In the genomic region with DNA sequence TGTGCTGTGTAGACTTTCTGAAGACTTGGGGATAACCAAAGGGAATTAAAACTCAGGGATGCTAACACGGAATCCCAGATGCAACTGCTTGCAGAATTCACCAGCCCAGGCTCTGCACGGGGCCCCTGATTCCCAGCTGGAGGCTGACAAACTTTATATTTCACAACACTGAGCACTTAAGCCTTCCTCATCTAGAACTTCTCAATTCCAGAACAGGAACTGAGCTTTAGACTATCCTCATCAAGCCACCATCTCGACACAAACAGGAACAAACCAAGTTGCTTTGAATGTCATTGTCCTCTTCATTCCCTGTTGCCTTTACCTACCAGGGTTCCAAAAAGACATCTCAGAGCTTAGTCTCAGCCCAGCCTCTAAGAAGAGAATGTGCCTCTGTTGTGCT, we compare ENCODE assay signal across 33 cellular contexts. TPM values are rescaled to one million over a fixed set of nuclear protein-coding genes. Genes with fewer than 3 reads are reported as not detected.
DNase-seq lines count a peak whose midpoint lies in the region; ATAC-seq and TF ChIP-seq lines count a peak whose summit lies in the region.
"Had no signal": no experiment of that assay in that cellular context is flagged by ENCODE, and none has a peak within 500 bp of the region (broad histone marks: within the 10 kb centered on the region; RNA-seq: fewer than 3 reads in every experiment).

No MANE protein-coding gene starts in this region.

- no peak for TF ChIP-seq EP300 in gastroesophageal sphincter (IDR thresholded peaks at IDR 0.05)

- H3K27ac ChIP-seq in HL-60 (replicated peaks) (peak overlapping the region; percentile 55), gastroesophageal sphincter (no peak overlapping the region)
- H3K27ac ChIP-seq: BLaER1, SJSA1 had no signal

- H3K4me1 ChIP-seq in gastroesophageal sphincter, result no peaks in the 10 kb centered on the region
- H3K4me1 ChIP-seq: BLaER1, SJSA1 had no signal

- peaks cover 0 to 6% (median 0%) of the 10 kb centered on the region in 3 donors for H3K9me3 ChIP-seq in gastroesophageal sphincter
- H3K9me3 ChIP-seq: heart left ventricle, SJSA1 had no signal

- H3K27me3 ChIP-seq in HL-60 (ENCODE audit: insufficient read depth, poor library complexity, severe bottlenecking) (no peaks in the 10 kb centered on the region), gastroesophageal sphincter (no peaks in the 10 kb centered on the region)
- H3K27me3 ChIP-seq: BLaER1, heart left ventricle had no signal

- 71 to 88% methylated on average over 1 to 3 of the region's 3 CpGs for WGBS in gastroesophageal sphincter (ENCODE audit: low coverage in 1 of 2), 2 donors

- H3K36me3 ChIP-seq in gastroesophageal sphincter, result no peaks in the 10 kb centered on the region
- H3K36me3 ChIP-seq: BLaER1, heart left ventricle, SJSA1 had no signal

- TF ChIP-seq POLR2A in gastroesophageal sphincter (IDR thresholded peaks at IDR 0.05), result no peak

- H3K4me3 ChIP-seq in HL-60 (replicated peaks; ENCODE audit: insufficient read depth, low read length) (no peak overlapping the region), gastroesophageal sphincter (no peak overlapping the region), foreskin fibroblast (ENCODE audit: low read depth in 1 of 2, low read length in 2 of 2) (no peak overlapping the region)
- H3K4me3 ChIP-seq: BLaER1, heart left ventricle, SJSA1 had no signal

- ATAC-seq in gastroesophageal sphincter (peak; percentile 10), HG03175 (IDR thresholded peaks at IDR 0.05; ENCODE audit: unreplicated experiment) (no peak), HG02588 (IDR thresholded peaks at IDR 0.05; ENCODE audit: unreplicated experiment) (no peak)
- ATAC-seq: natural killer cell; stimulated activated naive B cell treated with anti-CD40 and anti-IgM and Interleukin-4, amounts not matched to agents 10 μg/mL and 1 μg/mL and 100 μg/mL, for 72 hours had no signal

- TF ChIP-seq CTCF in HL-60 (IDR thresholded peaks at IDR 0.05; ENCODE audit: insufficient read depth, low read length) (no peak), gastroesophageal sphincter (IDR thresholded peaks at IDR 0.05) (no peak), foreskin fibroblast (IDR thresholded peaks at IDR 0.05; ENCODE audit: low read depth, low read length) (no peak)

- DNase-seq in AML-193 (lab: John Stamatoyannopoulos, UW) (peak; percentile 25 to 56), HL-60 (ENCODE audit: low read depth in 1 of 2, low spot score in 1 of 2) (peak; percentile 73 to 76), NOMO-1 treated with dmso at 0.1 percent for 144 hours (lab: John Stamatoyannopoulos, UW; ENCODE audit: unreplicated experiment) (peak; percentile 81), foreskin fibroblast (no peak)
- DNase-seq in stimulated activated CD4-positive, alpha-beta T cell treated with anti-CD3 and anti-CD28 coated beads, Interleukin-2, amount 100 ng/mL, for 48 hours, result no peak
- DNase-seq: activated CD4-positive, alpha-beta T cell treated with anti-CD3 and anti-CD28 coated beads, Interleukin-2, amount 50 U/mL, for 1 hour; activated CD4-positive, CD25-positive, alpha-beta regulatory T cell; activated gamma-delta T cell; activated T-cell treated with anti-CD3 and anti-CD28 coated beads, Interleukin-2, amount 50 U/mL, for 1 hour; caudate nucleus; COR-L47; cortex of kidney; DMS79; HCEC 1CT; heart left ventricle; IMR-90; islet precursor cell; natural killer cell; NCI-H1417 treated with DMSO at 0.1 percent for 48 hours; NCI-H2081; NCI-H526; NK-92 treated with Interleukin-12 subunit alpha and Interleukin-12 subunit beta, amount 100 ng/mL, for 24 hours; stimulated activated naive B cell treated with anti-CD40 and anti-IgM and Interleukin-4, amounts not matched to agents 10 μg/mL and 1 μg/mL and 100 μg/mL, for 72 hours; trophoblast cell had no signal

RNA-seq across cellular contexts. Expression of a gene that starts 22.2 kb away (rescaled TPM):
- not detected for total RNA-seq in gastroesophageal sphincter
- total RNA-seq: heart left ventricle; IMR-90; liver; natural killer cell; omental fat pad; SJSA1; T-helper 1 cell treated with Interleukin-12 subunit alpha and Interleukin-12 subunit beta and Interleukin-4 antibody, amounts not matched to agents 30 ng/mL and 1 ng/mL, for 36 hours had no signal

RNA-seq across cellular contexts. Expression of a gene that starts 51.3 kb away (rescaled TPM):
- total RNA-seq in gastroesophageal sphincter, result not detected
- total RNA-seq: astrocyte; IMR-90; liver; natural killer cell; omental fat pad; SJSA1; T-helper 1 cell treated with Interleukin-12 subunit alpha and Interleukin-12 subunit beta and Interleukin-4 antibody, amounts not matched to agents 30 ng/mL and 1 ng/mL, for 36 hours had no signal

Comparison
In these comparisons a context has a peak if more than half of its experiments do, and no peak if none do; other contexts are left out.
1. DNase-seq: peak in AML-193 (2 of 2), HL-60 (2 of 2) and NOMO-1 treated with dmso at 0.1 percent for 144 hours (single experiment); none in foreskin fibroblast (0 of 2) and stimulated activated CD4-positive, alpha-beta T cell treated with anti-CD3 and anti-CD28 coated beads, Interleukin-2, amount 100 ng/mL, for 48 hours (0 of 2).